In the genomic region with DNA sequence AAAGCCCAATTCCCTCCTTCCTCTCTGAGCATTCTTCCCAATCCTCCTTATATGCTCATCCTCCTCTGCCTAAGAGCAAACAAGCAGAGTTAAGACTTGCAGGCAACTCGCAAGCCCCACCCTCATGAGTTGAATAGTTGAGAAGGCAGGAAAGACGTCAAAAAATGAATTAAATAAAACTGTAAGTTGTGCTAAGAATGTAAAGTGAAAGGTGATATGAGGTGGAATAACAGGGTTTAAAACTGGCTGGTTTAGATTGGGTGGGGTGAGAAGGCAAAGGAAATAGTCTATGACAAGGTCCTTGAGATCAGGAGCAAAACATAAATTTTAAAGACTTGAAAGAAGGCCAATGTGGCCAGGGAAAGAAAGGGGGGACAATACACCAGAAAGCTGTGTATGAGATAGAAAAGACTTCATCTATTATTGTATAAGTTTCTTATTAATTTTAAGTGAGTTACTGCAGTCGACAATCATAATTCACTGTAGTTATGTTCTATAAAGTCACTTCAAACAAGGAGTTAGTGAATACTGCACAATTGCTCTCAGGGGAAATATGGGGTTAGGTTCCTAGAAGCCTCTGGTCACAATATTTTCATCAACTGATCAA, we compare ENCODE assay signal across 1 cellular context.
TF ChIP-seq lines count a peak whose summit lies in the region.

No MANE protein-coding gene starts in this region.

TF ChIP-seq in K562, 482 proteins besides CTCF, POLR2A, EP300 and RAD21 (continues in another document):
- TF ChIP-seq KDM5B (IDR thresholded peaks at IDR 0.05; ENCODE audit: insufficient replicate concordance, low read depth, low read length) (peak; percentile 51), ZNF778 (CRISPR knock-in tag; IDR thresholded peaks at IDR 0.05) (no peak), SREBF2 (CRISPR knock-in tag; IDR thresholded peaks at IDR 0.05) (no peak), RNF2 (IDR thresholded peaks at IDR 0.05) (no peak), ZNF445 (CRISPR knock-in tag; IDR thresholded peaks at IDR 0.05; ENCODE audit: low read depth) (no peak), PHF20 (IDR thresholded peaks at IDR 0.05; ENCODE audit: partially characterized antibody) (no peak), POLR2H (tag; IDR thresholded peaks at IDR 0.05; ENCODE audit: low read depth) (0 out of 2 replicates have a peak, but pooled peaks have one; percentile 27), TBP (optimal IDR thresholded peaks at IDR 0.05; ENCODE audit: low read depth, low read length) (peak; percentile 65), RBM39 (optimal IDR thresholded peaks at IDR 0.05; ENCODE audit: low read depth, low read length) (no peak), SUPT5H (IDR thresholded peaks at IDR 0.05) (peak; percentile 67), POLR2B (IDR thresholded peaks at IDR 0.05; ENCODE audit: low read depth, partially characterized antibody) (no peak), GTF2A2 (tag; IDR thresholded peaks at IDR 0.05) (0 out of 2 replicates have a peak, but pooled peaks have one; percentile 61), HDAC6 (IDR thresholded peaks at IDR 0.05; ENCODE audit: low read depth, low read length) (no peak), FOXK2 (conservative IDR thresholded peaks at IDR 0.05 in 1 of 2, IDR thresholded peaks at IDR 0.05 in 1 of 2; ENCODE audit: low read depth in 2 of 2) (no peak), ETV6 (IDR thresholded peaks at IDR 0.05; ENCODE audit: borderline replicate concordance in 1 of 2, low read depth in 2 of 2, low read length in 1 of 2) (no peak), ETV6 (CRISPR knock-in tag; IDR thresholded peaks at IDR 0.05; ENCODE audit: borderline replicate concordance) (no peak), ZC3H11A (IDR thresholded peaks at IDR 0.05; ENCODE audit: low read depth, low read length) (no peak), CEBPG (CRISPR knock-in tag; IDR thresholded peaks at IDR 0.05) (no peak), CEBPG (tag; conservative IDR thresholded peaks at IDR 0.05 in 1 of 2, IDR thresholded peaks at IDR 0.05 in 1 of 2) (no peak)
- TF ChIP-seq, protein P1, sequence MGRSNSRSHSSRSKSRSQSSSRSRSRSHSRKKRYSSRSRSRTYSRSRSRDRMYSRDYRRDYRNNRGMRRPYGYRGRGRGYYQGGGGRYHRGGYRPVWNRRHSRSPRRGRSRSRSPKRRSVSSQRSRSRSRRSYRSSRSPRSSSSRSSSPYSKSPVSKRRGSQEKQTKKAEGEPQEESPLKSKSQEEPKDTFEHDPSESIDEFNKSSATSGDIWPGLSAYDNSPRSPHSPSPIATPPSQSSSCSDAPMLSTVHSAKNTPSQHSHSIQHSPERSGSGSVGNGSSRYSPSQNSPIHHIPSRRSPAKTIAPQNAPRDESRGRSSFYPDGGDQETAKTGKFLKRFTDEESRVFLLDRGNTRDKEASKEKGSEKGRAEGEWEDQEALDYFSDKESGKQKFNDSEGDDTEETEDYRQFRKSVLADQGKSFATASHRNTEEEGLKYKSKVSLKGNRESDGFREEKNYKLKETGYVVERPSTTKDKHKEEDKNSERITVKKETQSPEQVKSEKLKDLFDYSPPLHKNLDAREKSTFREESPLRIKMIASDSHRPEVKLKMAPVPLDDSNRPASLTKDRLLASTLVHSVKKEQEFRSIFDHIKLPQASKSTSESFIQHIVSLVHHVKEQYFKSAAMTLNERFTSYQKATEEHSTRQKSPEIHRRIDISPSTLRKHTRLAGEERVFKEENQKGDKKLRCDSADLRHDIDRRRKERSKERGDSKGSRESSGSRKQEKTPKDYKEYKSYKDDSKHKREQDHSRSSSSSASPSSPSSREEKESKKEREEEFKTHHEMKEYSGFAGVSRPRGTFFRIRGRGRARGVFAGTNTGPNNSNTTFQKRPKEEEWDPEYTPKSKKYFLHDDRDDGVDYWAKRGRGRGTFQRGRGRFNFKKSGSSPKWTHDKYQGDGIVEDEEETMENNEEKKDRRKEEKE (IDR thresholded peaks at IDR 0.05; ENCODE audit: borderline replicate concordance in 1 of 2, control insufficient read depth in 1 of 2, low read depth in 2 of 2, low read length in 1 of 2): 0 out of 4 replicates have a peak, but pooled peaks of 1 of the 2 experiments have one; percentile 46
- TF ChIP-seq, protein P2, sequence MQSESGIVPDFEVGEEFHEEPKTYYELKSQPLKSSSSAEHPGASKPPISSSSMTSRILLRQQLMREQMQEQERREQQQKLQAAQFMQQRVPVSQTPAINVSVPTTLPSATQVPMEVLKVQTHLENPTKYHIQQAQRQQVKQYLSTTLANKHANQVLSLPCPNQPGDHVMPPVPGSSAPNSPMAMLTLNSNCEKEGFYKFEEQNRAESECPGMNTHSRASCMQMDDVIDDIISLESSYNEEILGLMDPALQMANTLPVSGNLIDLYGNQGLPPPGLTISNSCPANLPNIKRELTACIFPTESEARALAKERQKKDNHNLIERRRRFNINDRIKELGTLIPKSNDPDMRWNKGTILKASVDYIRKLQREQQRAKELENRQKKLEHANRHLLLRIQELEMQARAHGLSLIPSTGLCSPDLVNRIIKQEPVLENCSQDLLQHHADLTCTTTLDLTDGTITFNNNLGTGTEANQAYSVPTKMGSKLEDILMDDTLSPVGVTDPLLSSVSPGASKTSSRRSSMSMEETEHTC (IDR thresholded peaks at IDR 0.05): no peak
- TF ChIP-seq, protein P3, sequence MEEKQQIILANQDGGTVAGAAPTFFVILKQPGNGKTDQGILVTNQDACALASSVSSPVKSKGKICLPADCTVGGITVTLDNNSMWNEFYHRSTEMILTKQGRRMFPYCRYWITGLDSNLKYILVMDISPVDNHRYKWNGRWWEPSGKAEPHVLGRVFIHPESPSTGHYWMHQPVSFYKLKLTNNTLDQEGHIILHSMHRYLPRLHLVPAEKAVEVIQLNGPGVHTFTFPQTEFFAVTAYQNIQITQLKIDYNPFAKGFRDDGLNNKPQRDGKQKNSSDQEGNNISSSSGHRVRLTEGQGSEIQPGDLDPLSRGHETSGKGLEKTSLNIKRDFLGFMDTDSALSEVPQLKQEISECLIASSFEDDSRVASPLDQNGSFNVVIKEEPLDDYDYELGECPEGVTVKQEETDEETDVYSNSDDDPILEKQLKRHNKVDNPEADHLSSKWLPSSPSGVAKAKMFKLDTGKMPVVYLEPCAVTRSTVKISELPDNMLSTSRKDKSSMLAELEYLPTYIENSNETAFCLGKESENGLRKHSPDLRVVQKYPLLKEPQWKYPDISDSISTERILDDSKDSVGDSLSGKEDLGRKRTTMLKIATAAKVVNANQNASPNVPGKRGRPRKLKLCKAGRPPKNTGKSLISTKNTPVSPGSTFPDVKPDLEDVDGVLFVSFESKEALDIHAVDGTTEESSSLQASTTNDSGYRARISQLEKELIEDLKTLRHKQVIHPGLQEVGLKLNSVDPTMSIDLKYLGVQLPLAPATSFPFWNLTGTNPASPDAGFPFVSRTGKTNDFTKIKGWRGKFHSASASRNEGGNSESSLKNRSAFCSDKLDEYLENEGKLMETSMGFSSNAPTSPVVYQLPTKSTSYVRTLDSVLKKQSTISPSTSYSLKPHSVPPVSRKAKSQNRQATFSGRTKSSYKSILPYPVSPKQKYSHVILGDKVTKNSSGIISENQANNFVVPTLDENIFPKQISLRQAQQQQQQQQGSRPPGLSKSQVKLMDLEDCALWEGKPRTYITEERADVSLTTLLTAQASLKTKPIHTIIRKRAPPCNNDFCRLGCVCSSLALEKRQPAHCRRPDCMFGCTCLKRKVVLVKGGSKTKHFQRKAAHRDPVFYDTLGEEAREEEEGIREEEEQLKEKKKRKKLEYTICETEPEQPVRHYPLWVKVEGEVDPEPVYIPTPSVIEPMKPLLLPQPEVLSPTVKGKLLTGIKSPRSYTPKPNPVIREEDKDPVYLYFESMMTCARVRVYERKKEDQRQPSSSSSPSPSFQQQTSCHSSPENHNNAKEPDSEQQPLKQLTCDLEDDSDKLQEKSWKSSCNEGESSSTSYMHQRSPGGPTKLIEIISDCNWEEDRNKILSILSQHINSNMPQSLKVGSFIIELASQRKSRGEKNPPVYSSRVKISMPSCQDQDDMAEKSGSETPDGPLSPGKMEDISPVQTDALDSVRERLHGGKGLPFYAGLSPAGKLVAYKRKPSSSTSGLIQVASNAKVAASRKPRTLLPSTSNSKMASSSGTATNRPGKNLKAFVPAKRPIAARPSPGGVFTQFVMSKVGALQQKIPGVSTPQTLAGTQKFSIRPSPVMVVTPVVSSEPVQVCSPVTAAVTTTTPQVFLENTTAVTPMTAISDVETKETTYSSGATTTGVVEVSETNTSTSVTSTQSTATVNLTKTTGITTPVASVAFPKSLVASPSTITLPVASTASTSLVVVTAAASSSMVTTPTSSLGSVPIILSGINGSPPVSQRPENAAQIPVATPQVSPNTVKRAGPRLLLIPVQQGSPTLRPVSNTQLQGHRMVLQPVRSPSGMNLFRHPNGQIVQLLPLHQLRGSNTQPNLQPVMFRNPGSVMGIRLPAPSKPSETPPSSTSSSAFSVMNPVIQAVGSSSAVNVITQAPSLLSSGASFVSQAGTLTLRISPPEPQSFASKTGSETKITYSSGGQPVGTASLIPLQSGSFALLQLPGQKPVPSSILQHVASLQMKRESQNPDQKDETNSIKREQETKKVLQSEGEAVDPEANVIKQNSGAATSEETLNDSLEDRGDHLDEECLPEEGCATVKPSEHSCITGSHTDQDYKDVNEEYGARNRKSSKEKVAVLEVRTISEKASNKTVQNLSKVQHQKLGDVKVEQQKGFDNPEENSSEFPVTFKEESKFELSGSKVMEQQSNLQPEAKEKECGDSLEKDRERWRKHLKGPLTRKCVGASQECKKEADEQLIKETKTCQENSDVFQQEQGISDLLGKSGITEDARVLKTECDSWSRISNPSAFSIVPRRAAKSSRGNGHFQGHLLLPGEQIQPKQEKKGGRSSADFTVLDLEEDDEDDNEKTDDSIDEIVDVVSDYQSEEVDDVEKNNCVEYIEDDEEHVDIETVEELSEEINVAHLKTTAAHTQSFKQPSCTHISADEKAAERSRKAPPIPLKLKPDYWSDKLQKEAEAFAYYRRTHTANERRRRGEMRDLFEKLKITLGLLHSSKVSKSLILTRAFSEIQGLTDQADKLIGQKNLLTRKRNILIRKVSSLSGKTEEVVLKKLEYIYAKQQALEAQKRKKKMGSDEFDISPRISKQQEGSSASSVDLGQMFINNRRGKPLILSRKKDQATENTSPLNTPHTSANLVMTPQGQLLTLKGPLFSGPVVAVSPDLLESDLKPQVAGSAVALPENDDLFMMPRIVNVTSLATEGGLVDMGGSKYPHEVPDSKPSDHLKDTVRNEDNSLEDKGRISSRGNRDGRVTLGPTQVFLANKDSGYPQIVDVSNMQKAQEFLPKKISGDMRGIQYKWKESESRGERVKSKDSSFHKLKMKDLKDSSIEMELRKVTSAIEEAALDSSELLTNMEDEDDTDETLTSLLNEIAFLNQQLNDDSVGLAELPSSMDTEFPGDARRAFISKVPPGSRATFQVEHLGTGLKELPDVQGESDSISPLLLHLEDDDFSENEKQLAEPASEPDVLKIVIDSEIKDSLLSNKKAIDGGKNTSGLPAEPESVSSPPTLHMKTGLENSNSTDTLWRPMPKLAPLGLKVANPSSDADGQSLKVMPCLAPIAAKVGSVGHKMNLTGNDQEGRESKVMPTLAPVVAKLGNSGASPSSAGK (IDR thresholded peaks at IDR 0.05): no peak
- TF ChIP-seq, protein P4, sequence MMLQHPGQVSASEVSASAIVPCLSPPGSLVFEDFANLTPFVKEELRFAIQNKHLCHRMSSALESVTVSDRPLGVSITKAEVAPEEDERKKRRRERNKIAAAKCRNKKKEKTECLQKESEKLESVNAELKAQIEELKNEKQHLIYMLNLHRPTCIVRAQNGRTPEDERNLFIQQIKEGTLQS (IDR thresholded peaks at IDR 0.05): no peak
- TF ChIP-seq, protein P4 (CRISPR knock-in tag; conservative IDR thresholded peaks at IDR 0.05): 0 out of 2 replicates have a peak, but pooled peaks have one; percentile 31
- TF ChIP-seq, protein P5, sequence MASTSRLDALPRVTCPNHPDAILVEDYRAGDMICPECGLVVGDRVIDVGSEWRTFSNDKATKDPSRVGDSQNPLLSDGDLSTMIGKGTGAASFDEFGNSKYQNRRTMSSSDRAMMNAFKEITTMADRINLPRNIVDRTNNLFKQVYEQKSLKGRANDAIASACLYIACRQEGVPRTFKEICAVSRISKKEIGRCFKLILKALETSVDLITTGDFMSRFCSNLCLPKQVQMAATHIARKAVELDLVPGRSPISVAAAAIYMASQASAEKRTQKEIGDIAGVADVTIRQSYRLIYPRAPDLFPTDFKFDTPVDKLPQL (IDR thresholded peaks at IDR 0.05; ENCODE audit: extremely low read depth, insufficient read length): peak; percentile 52
- TF ChIP-seq, protein P6, sequence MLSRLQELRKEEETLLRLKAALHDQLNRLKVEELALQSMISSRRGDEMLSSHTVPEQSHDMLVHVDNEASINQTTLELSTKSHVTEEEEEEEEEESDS (CRISPR knock-in tag; IDR thresholded peaks at IDR 0.05): peak; percentile 30; the same call in 1 of the 2 replicates
